Comparison of ENCODE assay signal across 2 cellular contexts in the genomic region with DNA sequence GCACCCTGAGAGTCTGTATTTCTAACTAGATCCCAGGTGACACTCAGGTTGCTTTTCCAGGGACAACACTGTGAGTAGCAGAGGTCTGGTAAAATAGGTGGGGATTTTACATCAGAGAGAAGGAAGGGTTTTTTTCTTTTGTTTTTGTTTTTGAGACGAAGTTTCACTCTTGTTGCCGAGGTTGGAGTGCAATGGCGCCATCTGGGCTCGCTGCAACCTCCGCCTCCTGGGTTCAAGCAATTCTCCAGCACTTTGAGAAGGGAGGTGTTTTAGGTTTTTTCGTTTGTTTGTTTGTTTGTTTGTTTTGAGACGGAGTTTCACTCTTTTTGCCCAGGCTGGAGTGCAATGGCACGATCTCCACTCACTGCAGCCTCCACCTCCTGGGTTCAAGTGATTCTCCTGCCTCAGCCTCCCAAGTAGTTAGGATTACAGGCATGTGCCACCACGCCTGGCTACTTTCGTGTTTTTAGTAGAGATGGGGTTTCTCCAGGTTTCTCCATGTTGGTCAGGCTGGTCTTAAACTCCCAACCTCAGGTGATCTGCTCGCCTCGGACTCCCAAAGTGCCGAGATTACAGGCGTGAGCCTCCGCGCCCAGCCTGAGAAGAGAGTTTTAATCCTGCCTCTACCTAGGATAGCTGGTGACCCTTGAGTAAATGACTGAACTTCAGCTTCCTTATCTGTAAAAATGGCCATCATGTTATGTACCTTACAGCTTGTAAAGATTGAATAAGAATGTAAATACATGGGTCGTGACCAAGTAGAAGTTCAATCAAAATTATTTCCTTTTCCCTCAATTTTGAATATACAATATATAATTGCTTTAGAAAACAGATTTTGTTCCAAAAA.
A peak's percentile ranks its signal among the peaks of the same experiment; 100 is the strongest.
TF ChIP-seq lines count a peak whose summit lies in the region.

No MANE protein-coding gene starts in this region.

TF ChIP-seq in A549, 52 proteins besides CTCF, POLR2A, EP300 and RAD21 (continued from another document):
- TF ChIP-seq, protein P1, sequence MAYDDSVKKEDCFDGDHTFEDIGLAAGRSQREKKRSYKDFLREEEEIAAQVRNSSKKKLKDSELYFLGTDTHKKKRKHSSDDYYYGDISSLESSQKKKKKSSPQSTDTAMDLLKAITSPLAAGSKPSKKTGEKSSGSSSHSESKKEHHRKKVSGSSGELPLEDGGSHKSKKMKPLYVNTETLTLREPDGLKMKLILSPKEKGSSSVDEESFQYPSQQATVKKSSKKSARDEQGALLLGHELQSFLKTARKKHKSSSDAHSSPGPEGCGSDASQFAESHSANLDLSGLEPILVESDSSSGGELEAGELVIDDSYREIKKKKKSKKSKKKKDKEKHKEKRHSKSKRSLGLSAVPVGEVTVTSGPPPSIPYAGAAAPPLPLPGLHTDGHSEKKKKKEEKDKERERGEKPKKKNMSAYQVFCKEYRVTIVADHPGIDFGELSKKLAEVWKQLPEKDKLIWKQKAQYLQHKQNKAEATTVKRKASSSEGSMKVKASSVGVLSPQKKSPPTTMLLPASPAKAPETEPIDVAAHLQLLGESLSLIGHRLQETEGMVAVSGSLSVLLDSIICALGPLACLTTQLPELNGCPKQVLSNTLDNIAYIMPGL (CRISPR knock-in tag; IDR thresholded peaks at IDR 0.05; ENCODE audit: borderline replicate concordance), result no peak
- TF ChIP-seq HOXA7 (CRISPR knock-in tag; IDR thresholded peaks at IDR 0.05) (no peak), EHMT2 (IDR thresholded peaks at IDR 0.05; ENCODE audit: low read depth) (no peak), HES2 (IDR thresholded peaks at IDR 0.05) (no peak), CBX8 (IDR thresholded peaks at IDR 0.05) (no peak), BHLHE40 (IDR thresholded peaks at IDR 0.05; ENCODE audit: low read depth, low read length) (no peak), POLR2AphosphoS2 (conservative IDR thresholded peaks at IDR 0.05; ENCODE audit: low read length) (no peak), HOXB13 (CRISPR knock-in tag; IDR thresholded peaks at IDR 0.05; ENCODE audit: low read depth) (no peak), CHD2 (IDR thresholded peaks at IDR 0.05; ENCODE audit: low read length, partially characterized antibody) (no peak)

TF ChIP-seq in HEK293, 187 proteins besides CTCF, POLR2A, EP300 and RAD21 (continued from another document):
- TF ChIP-seq ZNF248 (tag by site-specific recombination; IDR thresholded peaks at IDR 0.05) (no peak), ZNF843 (tag by site-specific recombination; IDR thresholded peaks at IDR 0.05) (no peak), ZNF549 (tag by site-specific recombination; IDR thresholded peaks at IDR 0.05) (no peak), MEIS1 (CRISPR knock-in tag; IDR thresholded peaks at IDR 0.05; ENCODE audit: borderline replicate concordance) (no peak), FEZF1 (tag by site-specific recombination; IDR thresholded peaks at IDR 0.05) (peak; percentile 85), ZFP3 (tag by site-specific recombination; IDR thresholded peaks at IDR 0.05; ENCODE audit: low read depth) (no peak), ZNF785 (tag by site-specific recombination; IDR thresholded peaks at IDR 0.05) (no peak), ZNF558 (tag by site-specific recombination; IDR thresholded peaks at IDR 0.05) (no peak), ZNF155 (tag by site-specific recombination; IDR thresholded peaks at IDR 0.05) (no peak), ZSCAN30 (tag by site-specific recombination; IDR thresholded peaks at IDR 0.05) (no peak), ZNF23 (tag by site-specific recombination; IDR thresholded peaks at IDR 0.05; ENCODE audit: borderline replicate concordance) (no peak), ZBTB49 (tag by site-specific recombination; IDR thresholded peaks at IDR 0.05; ENCODE audit: low read depth) (no peak), ZBTB17 (tag by site-specific recombination; IDR thresholded peaks at IDR 0.05) (no peak), ZNF174 (tag by site-specific recombination; IDR thresholded peaks at IDR 0.05) (no peak), HOXA7 (CRISPR knock-in tag; IDR thresholded peaks at IDR 0.05; ENCODE audit: borderline replicate concordance) (no peak), ZNF266 (tag by site-specific recombination; IDR thresholded peaks at IDR 0.05; ENCODE audit: low read depth) (no peak), ZNF37A (tag by site-specific recombination; IDR thresholded peaks at IDR 0.05) (no peak)
- TF ChIP-seq, protein P2, sequence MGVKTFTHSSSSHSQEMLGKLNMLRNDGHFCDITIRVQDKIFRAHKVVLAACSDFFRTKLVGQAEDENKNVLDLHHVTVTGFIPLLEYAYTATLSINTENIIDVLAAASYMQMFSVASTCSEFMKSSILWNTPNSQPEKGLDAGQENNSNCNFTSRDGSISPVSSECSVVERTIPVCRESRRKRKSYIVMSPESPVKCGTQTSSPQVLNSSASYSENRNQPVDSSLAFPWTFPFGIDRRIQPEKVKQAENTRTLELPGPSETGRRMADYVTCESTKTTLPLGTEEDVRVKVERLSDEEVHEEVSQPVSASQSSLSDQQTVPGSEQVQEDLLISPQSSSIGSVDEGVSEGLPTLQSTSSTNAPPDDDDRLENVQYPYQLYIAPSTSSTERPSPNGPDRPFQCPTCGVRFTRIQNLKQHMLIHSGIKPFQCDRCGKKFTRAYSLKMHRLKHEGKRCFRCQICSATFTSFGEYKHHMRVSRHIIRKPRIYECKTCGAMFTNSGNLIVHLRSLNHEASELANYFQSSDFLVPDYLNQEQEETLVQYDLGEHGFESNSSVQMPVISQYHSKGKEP (tag by site-specific recombination; IDR thresholded peaks at IDR 0.05), result no peak
- TF ChIP-seq, protein P3, sequence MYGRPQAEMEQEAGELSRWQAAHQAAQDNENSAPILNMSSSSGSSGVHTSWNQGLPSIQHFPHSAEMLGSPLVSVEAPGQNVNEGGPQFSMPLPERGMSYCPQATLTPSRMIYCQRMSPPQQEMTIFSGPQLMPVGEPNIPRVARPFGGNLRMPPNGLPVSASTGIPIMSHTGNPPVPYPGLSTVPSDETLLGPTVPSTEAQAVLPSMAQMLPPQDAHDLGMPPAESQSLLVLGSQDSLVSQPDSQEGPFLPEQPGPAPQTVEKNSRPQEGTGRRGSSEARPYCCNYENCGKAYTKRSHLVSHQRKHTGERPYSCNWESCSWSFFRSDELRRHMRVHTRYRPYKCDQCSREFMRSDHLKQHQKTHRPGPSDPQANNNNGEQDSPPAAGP (tag by site-specific recombination; IDR thresholded peaks at IDR 0.05), result no peak
- TF ChIP-seq, protein P4, sequence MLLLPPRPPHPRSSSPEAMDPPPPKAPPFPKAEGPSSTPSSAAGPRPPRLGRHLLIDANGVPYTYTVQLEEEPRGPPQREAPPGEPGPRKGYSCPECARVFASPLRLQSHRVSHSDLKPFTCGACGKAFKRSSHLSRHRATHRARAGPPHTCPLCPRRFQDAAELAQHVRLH (tag by site-specific recombination; IDR thresholded peaks at IDR 0.05), result 0 out of 2 replicates have a peak, but pooled peaks have one; percentile 41
- TF ChIP-seq, protein P5, sequence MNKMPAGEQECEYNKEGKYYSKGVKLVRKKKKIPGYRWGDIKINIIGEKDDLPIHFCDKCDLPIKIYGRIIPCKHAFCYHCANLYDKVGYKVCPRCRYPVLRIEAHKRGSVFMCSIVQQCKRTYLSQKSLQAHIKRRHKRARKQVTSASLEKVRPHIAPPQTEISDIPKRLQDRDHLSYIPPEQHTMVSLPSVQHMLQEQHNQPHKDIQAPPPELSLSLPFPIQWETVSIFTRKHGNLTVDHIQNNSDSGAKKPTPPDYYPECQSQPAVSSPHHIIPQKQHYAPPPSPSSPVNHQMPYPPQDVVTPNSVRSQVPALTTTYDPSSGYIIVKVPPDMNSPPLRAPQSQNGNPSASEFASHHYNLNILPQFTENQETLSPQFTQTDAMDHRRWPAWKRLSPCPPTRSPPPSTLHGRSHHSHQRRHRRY (tag by site-specific recombination; IDR thresholded peaks at IDR 0.05), result no peak
